1 cellular context compared by ENCODE assay signal in genomic region chr6:16857969-16858592, GRCh38.
TF ChIP-seq lines count a peak whose summit lies in the region.

No MANE protein-coding gene starts in this region.

TF ChIP-seq in K562, 482 proteins besides CTCF, POLR2A, EP300 and RAD21 (continued from another document and continues in another):
- TF ChIP-seq ZBTB33 (CRISPR knock-in tag; IDR thresholded peaks at IDR 0.05), result no peak
- TF ChIP-seq L3MBTL2 (IDR thresholded peaks at IDR 0.05), result no peak
- no peak for TF ChIP-seq TAF1 (IDR thresholded peaks at IDR 0.05; ENCODE audit: control insufficient read depth, extremely low read depth, insufficient read depth, low read length, severe bottlenecking)
- no peak for TF ChIP-seq ZBTB12 (CRISPR knock-in tag; IDR thresholded peaks at IDR 0.05)
- TF ChIP-seq NELFE (IDR thresholded peaks at IDR 0.05; ENCODE audit: insufficient read depth, insufficient read length), result no peak
- TF ChIP-seq MAFF (IDR thresholded peaks at IDR 0.05; ENCODE audit: low read length), result no peak
- no peak for TF ChIP-seq RB1 (IDR thresholded peaks at IDR 0.05; ENCODE audit: low read depth)
- no peak for TF ChIP-seq ZFPM2 (CRISPR knock-in tag; IDR thresholded peaks at IDR 0.05)
- TF ChIP-seq KLF6 (CRISPR knock-in tag; IDR thresholded peaks at IDR 0.05; ENCODE audit: borderline replicate concordance), result no peak
- no peak for TF ChIP-seq RBM14 (IDR thresholded peaks at IDR 0.05; ENCODE audit: borderline replicate concordance, insufficient read depth, low read depth, low read length)
- TF ChIP-seq ZNF212 (CRISPR knock-in tag; IDR thresholded peaks at IDR 0.05), result no peak
- TF ChIP-seq HEY1 (CRISPR knock-in tag; IDR thresholded peaks at IDR 0.05; ENCODE audit: borderline replicate concordance), result no peak
- TF ChIP-seq CBX5 (IDR thresholded peaks at IDR 0.05; ENCODE audit: borderline replicate concordance, low read depth), result no peak
- TF ChIP-seq CC2D1A (IDR thresholded peaks at IDR 0.05), result no peak
- no peak for TF ChIP-seq SMAD2 (IDR thresholded peaks at IDR 0.05; ENCODE audit: low read depth, low read length)
- no peak for TF ChIP-seq ZNF780A (CRISPR knock-in tag; IDR thresholded peaks at IDR 0.05)
- no peak for TF ChIP-seq PURB (CRISPR knock-in tag; IDR thresholded peaks at IDR 0.05; ENCODE audit: low read depth)
- no peak for TF ChIP-seq SPI1 (IDR thresholded peaks at IDR 0.05; ENCODE audit: borderline replicate concordance, low read depth, low read length)
- no peak for TF ChIP-seq GTF2E2 (tag; IDR thresholded peaks at IDR 0.05)
- TF ChIP-seq HDAC6 (IDR thresholded peaks at IDR 0.05; ENCODE audit: low read depth, low read length), result no peak
- no peak for TF ChIP-seq ZC3H8 (IDR thresholded peaks at IDR 0.05)
- TF ChIP-seq SAP30 (IDR thresholded peaks at IDR 0.05; ENCODE audit: borderline replicate concordance, insufficient read depth, low read depth, low read length, poor library complexity, severe bottlenecking), result no peak
- TF ChIP-seq ZEB2 (IDR thresholded peaks at IDR 0.05), result peak; percentile 75
- no peak for TF ChIP-seq GABPA (tag; conservative IDR thresholded peaks at IDR 0.05; ENCODE audit: low read depth)
- no peak for TF ChIP-seq HLTF (IDR thresholded peaks at IDR 0.05)
- TF ChIP-seq IRF1 (CRISPR knock-in tag; IDR thresholded peaks at IDR 0.05; ENCODE audit: borderline replicate concordance), result no peak
- no peak for TF ChIP-seq ZFP1 (CRISPR knock-in tag; IDR thresholded peaks at IDR 0.05)
- TF ChIP-seq ZNF175 (CRISPR knock-in tag; IDR thresholded peaks at IDR 0.05; ENCODE audit: low read depth), result no peak
- TF ChIP-seq XRCC4 (IDR thresholded peaks at IDR 0.05; ENCODE audit: extremely low read depth, insufficient read depth, insufficient read length), result no peak
- TF ChIP-seq TRIM28 (IDR thresholded peaks at IDR 0.05), result no peak
- no peak for TF ChIP-seq KLF1 (tag; IDR thresholded peaks at IDR 0.05)
- TF ChIP-seq EHMT2 (IDR thresholded peaks at IDR 0.05), result peak; percentile 60; the same call in 1 of the 2 replicates
- TF ChIP-seq NFATC3 (IDR thresholded peaks at IDR 0.05), result no peak
- no peak for TF ChIP-seq PHF20 (IDR thresholded peaks at IDR 0.05; ENCODE audit: partially characterized antibody)
- TF ChIP-seq ZBTB17 (CRISPR knock-in tag; IDR thresholded peaks at IDR 0.05), result no peak
- no peak for TF ChIP-seq ZNF274 (IDR thresholded peaks at IDR 0.05; ENCODE audit: borderline replicate concordance, low read depth, low read length)
- TF ChIP-seq RBM39 (optimal IDR thresholded peaks at IDR 0.05; ENCODE audit: low read depth, low read length), result no peak
- peak; percentile 28; the same call in 1 of the 2 replicates for TF ChIP-seq TCF7 (IDR thresholded peaks at IDR 0.05; ENCODE audit: borderline replicate concordance)
- no peak for TF ChIP-seq HDGF (IDR thresholded peaks at IDR 0.05)
- TF ChIP-seq, protein P1, sequence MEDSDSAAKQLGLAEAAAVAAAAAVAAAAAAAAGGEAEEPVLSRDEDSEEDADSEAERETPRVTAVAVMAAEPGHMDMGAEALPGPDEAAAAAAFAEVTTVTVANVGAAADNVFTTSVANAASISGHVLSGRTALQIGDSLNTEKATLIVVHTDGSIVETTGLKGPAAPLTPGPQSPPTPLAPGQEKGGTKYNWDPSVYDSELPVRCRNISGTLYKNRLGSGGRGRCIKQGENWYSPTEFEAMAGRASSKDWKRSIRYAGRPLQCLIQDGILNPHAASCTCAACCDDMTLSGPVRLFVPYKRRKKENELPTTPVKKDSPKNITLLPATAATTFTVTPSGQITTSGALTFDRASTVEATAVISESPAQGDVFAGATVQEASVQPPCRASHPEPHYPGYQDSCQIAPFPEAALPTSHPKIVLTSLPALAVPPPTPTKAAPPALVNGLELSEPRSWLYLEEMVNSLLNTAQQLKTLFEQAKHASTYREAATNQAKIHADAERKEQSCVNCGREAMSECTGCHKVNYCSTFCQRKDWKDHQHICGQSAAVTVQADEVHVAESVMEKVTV (CRISPR knock-in tag; IDR thresholded peaks at IDR 0.05), result no peak
- no peak for TF ChIP-seq GABPB1 (CRISPR knock-in tag; IDR thresholded peaks at IDR 0.05)
- TF ChIP-seq MTA2 (IDR thresholded peaks at IDR 0.05; ENCODE audit: low read depth), result peak; percentile 54
- no peak for TF ChIP-seq ZNF280A (IDR thresholded peaks at IDR 0.05; ENCODE audit: low read depth, partially characterized antibody)
- TF ChIP-seq FOXP1 (CRISPR knock-in tag; IDR thresholded peaks at IDR 0.05), result no peak
- no peak for TF ChIP-seq MED1 (CRISPR knock-in tag; IDR thresholded peaks at IDR 0.05; ENCODE audit: borderline replicate concordance)
- no peak for TF ChIP-seq PHF8 (IDR thresholded peaks at IDR 0.05; ENCODE audit: borderline replicate concordance, low read length)
- peak; percentile 47 for TF ChIP-seq MEIS2 (IDR thresholded peaks at IDR 0.05; ENCODE audit: partially characterized antibody)
- TF ChIP-seq FOXK2 (conservative IDR thresholded peaks at IDR 0.05 in 1 of 2, IDR thresholded peaks at IDR 0.05 in 1 of 2; ENCODE audit: low read depth in 2 of 2), result no peak
- no peak for TF ChIP-seq JUNB (CRISPR knock-in tag; conservative IDR thresholded peaks at IDR 0.05)
- TF ChIP-seq MECOM (CRISPR knock-in tag; IDR thresholded peaks at IDR 0.05), result no peak
- peak; percentile 69 for TF ChIP-seq TAL1 (IDR thresholded peaks at IDR 0.05)
- no peak for TF ChIP-seq SMC3 (conservative IDR thresholded peaks at IDR 0.05; ENCODE audit: insufficient read depth, low read depth, low read length)
- TF ChIP-seq, protein P2, sequence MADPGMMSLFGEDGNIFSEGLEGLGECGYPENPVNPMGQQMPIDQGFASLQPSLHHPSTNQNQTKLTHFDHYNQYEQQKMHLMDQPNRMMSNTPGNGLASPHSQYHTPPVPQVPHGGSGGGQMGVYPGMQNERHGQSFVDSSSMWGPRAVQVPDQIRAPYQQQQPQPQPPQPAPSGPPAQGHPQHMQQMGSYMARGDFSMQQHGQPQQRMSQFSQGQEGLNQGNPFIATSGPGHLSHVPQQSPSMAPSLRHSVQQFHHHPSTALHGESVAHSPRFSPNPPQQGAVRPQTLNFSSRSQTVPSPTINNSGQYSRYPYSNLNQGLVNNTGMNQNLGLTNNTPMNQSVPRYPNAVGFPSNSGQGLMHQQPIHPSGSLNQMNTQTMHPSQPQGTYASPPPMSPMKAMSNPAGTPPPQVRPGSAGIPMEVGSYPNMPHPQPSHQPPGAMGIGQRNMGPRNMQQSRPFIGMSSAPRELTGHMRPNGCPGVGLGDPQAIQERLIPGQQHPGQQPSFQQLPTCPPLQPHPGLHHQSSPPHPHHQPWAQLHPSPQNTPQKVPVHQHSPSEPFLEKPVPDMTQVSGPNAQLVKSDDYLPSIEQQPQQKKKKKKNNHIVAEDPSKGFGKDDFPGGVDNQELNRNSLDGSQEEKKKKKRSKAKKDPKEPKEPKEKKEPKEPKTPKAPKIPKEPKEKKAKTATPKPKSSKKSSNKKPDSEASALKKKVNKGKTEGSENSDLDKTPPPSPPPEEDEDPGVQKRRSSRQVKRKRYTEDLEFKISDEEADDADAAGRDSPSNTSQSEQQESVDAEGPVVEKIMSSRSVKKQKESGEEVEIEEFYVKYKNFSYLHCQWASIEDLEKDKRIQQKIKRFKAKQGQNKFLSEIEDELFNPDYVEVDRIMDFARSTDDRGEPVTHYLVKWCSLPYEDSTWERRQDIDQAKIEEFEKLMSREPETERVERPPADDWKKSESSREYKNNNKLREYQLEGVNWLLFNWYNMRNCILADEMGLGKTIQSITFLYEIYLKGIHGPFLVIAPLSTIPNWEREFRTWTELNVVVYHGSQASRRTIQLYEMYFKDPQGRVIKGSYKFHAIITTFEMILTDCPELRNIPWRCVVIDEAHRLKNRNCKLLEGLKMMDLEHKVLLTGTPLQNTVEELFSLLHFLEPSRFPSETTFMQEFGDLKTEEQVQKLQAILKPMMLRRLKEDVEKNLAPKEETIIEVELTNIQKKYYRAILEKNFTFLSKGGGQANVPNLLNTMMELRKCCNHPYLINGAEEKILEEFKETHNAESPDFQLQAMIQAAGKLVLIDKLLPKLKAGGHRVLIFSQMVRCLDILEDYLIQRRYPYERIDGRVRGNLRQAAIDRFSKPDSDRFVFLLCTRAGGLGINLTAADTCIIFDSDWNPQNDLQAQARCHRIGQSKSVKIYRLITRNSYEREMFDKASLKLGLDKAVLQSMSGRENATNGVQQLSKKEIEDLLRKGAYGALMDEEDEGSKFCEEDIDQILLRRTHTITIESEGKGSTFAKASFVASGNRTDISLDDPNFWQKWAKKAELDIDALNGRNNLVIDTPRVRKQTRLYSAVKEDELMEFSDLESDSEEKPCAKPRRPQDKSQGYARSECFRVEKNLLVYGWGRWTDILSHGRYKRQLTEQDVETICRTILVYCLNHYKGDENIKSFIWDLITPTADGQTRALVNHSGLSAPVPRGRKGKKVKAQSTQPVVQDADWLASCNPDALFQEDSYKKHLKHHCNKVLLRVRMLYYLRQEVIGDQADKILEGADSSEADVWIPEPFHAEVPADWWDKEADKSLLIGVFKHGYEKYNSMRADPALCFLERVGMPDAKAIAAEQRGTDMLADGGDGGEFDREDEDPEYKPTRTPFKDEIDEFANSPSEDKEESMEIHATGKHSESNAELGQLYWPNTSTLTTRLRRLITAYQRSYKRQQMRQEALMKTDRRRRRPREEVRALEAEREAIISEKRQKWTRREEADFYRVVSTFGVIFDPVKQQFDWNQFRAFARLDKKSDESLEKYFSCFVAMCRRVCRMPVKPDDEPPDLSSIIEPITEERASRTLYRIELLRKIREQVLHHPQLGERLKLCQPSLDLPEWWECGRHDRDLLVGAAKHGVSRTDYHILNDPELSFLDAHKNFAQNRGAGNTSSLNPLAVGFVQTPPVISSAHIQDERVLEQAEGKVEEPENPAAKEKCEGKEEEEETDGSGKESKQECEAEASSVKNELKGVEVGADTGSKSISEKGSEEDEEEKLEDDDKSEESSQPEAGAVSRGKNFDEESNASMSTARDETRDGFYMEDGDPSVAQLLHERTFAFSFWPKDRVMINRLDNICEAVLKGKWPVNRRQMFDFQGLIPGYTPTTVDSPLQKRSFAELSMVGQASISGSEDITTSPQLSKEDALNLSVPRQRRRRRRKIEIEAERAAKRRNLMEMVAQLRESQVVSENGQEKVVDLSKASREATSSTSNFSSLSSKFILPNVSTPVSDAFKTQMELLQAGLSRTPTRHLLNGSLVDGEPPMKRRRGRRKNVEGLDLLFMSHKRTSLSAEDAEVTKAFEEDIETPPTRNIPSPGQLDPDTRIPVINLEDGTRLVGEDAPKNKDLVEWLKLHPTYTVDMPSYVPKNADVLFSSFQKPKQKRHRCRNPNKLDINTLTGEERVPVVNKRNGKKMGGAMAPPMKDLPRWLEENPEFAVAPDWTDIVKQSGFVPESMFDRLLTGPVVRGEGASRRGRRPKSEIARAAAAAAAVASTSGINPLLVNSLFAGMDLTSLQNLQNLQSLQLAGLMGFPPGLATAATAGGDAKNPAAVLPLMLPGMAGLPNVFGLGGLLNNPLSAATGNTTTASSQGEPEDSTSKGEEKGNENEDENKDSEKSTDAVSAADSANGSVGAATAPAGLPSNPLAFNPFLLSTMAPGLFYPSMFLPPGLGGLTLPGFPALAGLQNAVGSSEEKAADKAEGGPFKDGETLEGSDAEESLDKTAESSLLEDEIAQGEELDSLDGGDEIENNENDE (IDR thresholded peaks at IDR 0.05; ENCODE audit: low read depth, low read length), result no peak
- TF ChIP-seq HNRNPL (IDR thresholded peaks at IDR 0.05; ENCODE audit: low read depth, low read length), result no peak
- no peak for TF ChIP-seq RBBP5 (IDR thresholded peaks at IDR 0.05; ENCODE audit: borderline replicate concordance, insufficient read depth, low read length, poor library complexity, severe bottlenecking)
